ENCODE assay signal across 9 cellular contexts in genomic region chr6:8219352-8219943, GRCh38.
DNase-seq lines count a peak whose midpoint lies in the region; ATAC-seq and TF ChIP-seq lines count a peak whose summit lies in the region.
"Had no signal": no experiment of that assay in that cellular context is flagged by ENCODE, and none has a peak within 500 bp of the region (broad histone marks: within the 10 kb centered on the region; RNA-seq: fewer than 3 reads in every experiment).

No MANE protein-coding gene starts in this region.

- no peaks in the 10 kb centered on the region for H3K27me3 Mint-ChIP-seq in activated CD4-positive, alpha-beta memory T cell treated with anti-CD3 and anti-CD28 coated beads, Interleukin-2, amount 10 ng/mL, durations not matched to agents 7 days and 5 days

- H3K36me3 Mint-ChIP-seq in activated CD4-positive, alpha-beta memory T cell treated with anti-CD3 and anti-CD28 coated beads, Interleukin-2, amount 10 ng/mL, durations not matched to agents 7 days and 5 days (ENCODE audit: low read depth): no peaks in the 10 kb centered on the region

- ATAC-seq in HG02885 (IDR thresholded peaks at IDR 0.05; ENCODE audit: poor library complexity, unreplicated experiment): peak; percentile 89
- no peak for ATAC-seq in gastroesophageal sphincter

- CTCF ChIA-PET in activated CD4-positive, alpha-beta memory T cell treated with anti-CD3 and anti-CD28 coated beads, Interleukin-2, amount 10 ng/mL, durations not matched to agents 7 days and 5 days (lab: Charles Lee): interaction anchor here (0.6 to 5.5 kb wide), 19 partner anchors 9 to 711 kb away, joined by 3 to 82 read pairs (median 4); partner anchors contain the start of genes BMP6 and EEF1E1

- H3K27ac ChIP-seq in gastroesophageal sphincter: no peak overlapping the region
- H3K27ac ChIP-seq: SJSA1 had no signal

- no peaks in the 10 kb centered on the region for H3K36me3 ChIP-seq in gastroesophageal sphincter
- H3K36me3 ChIP-seq: SJSA1 had no signal

- no peaks in the 10 kb centered on the region for H3K4me1 ChIP-seq in gastroesophageal sphincter

- DNase-seq in Ammon's horn (ENCODE audit: low spot score) (peak; percentile 58), NCI-H2196 (lab: John Stamatoyannopoulos, UW; ENCODE audit: unreplicated experiment) (peak; percentile 32), renal cortical epithelial cell (ENCODE audit: low read depth) (peak; percentile 49), NK-92 (lab: John Stamatoyannopoulos, UW; ENCODE audit: unreplicated experiment) (no peak)
- DNase-seq in activated CD4-positive, alpha-beta memory T cell treated with anti-CD3 and anti-CD28 coated beads, Interleukin-2, amount 10 ng/mL, durations not matched to agents 7 days and 5 days: peak; percentile 28

- peaks cover 20% of the 10 kb centered on the region for H3K27me3 ChIP-seq in gastroesophageal sphincter
- H3K27me3 ChIP-seq: SJSA1 had no signal

- H3K9me3 ChIP-seq in gastroesophageal sphincter: no peaks in the 10 kb centered on the region
- H3K9me3 ChIP-seq: SJSA1 had no signal

- no peak overlapping the region for H3K4me3 Mint-ChIP-seq in activated CD4-positive, alpha-beta memory T cell treated with anti-CD3 and anti-CD28 coated beads, Interleukin-2, amount 10 ng/mL, durations not matched to agents 7 days and 5 days

- H3K27ac Mint-ChIP-seq in activated CD4-positive, alpha-beta memory T cell treated with anti-CD3 and anti-CD28 coated beads, Interleukin-2, amount 10 ng/mL, durations not matched to agents 7 days and 5 days: no peak overlapping the region

- WGBS in gastroesophageal sphincter (ENCODE audit: low coverage in 1 of 2), 2 donors: 0% methylated on average over 3 of the region's 3 CpGs

- POLR2A ChIA-PET in activated CD4-positive, alpha-beta memory T cell treated with anti-CD3 and anti-CD28 coated beads, Interleukin-2, amount 10 ng/mL, durations not matched to agents 7 days and 5 days (lab: Charles Lee): no interaction called here

- TF ChIP-seq EP300 in gastroesophageal sphincter (IDR thresholded peaks at IDR 0.05): no peak

- TF ChIP-seq POLR2A in gastroesophageal sphincter (IDR thresholded peaks at IDR 0.05): no peak

- no peaks in the 10 kb centered on the region for H3K4me1 Mint-ChIP-seq in activated CD4-positive, alpha-beta memory T cell treated with anti-CD3 and anti-CD28 coated beads, Interleukin-2, amount 10 ng/mL, durations not matched to agents 7 days and 5 days

- H3K4me3 ChIP-seq in gastroesophageal sphincter: no peak overlapping the region
- H3K4me3 ChIP-seq: SJSA1 had no signal

- TF ChIP-seq CTCF in GM12872 (IDR thresholded peaks at IDR 0.05; ENCODE audit: insufficient read depth, low read depth, low read length): peak; percentile 75
- TF ChIP-seq CTCF in gastroesophageal sphincter (IDR thresholded peaks at IDR 0.05): peak; percentile 61 to 68 (median 65)

- H3K9me3 Mint-ChIP-seq in activated CD4-positive, alpha-beta memory T cell treated with anti-CD3 and anti-CD28 coated beads, Interleukin-2, amount 10 ng/mL, durations not matched to agents 7 days and 5 days: no peaks in the 10 kb centered on the region
